In the genomic region with DNA sequence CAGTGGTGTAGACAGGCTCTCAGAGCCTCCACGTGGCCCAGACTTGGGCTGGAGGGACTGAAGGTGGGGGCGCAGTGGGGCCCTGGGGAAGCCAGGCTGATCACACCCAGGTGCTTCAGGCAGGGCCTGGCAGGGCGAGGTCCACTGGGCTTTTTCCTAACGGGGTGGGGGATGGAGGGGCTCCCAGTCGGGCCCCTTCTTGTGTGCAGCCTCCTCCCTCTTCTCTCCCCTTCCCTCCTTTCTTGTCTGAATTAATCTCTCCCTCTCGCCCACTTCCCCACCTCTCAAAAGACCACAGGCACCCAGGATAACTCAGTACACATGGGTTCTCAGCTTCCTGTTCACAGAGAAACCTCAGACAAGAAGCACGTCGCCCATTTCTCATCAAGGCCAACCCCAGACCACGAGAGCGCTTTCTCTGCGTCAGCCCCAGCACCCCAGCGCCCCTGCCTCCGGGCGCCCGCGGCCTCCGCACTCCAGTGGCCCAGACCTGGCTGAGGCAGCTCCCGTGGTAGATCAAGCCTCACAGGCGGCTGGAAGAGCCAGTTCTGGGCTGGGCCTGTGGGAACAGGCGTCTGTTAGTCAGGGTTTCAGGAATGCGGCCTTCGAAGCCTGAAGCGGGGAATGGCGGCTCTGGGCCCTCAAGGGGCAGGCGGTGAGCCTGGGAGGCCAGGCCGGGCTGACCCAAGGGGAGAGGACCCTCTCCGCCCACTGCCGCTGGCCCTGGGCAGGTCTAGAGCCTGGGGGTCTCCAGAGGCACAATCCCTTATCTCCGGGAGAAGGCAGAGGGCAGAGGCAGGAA, we compare ENCODE assay signal across 1 cellular context.
TF ChIP-seq lines count a peak whose summit lies in the region.

No MANE protein-coding gene starts in this region.

TF ChIP-seq in HepG2, 621 proteins besides CTCF, POLR2A, EP300 and RAD21 (continued from another document):
- TF ChIP-seq, protein P1, sequence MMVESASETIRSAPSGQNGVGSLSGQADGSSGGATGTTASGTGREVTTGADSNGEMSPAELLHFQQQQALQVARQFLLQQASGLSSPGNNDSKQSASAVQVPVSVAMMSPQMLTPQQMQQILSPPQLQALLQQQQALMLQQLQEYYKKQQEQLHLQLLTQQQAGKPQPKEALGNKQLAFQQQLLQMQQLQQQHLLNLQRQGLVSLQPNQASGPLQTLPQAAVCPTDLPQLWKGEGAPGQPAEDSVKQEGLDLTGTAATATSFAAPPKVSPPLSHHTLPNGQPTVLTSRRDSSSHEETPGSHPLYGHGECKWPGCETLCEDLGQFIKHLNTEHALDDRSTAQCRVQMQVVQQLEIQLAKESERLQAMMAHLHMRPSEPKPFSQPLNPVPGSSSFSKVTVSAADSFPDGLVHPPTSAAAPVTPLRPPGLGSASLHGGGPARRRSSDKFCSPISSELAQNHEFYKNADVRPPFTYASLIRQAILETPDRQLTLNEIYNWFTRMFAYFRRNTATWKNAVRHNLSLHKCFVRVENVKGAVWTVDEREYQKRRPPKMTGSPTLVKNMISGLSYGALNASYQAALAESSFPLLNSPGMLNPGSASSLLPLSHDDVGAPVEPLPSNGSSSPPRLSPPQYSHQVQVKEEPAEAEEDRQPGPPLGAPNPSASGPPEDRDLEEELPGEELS (CRISPR knock-in tag; IDR thresholded peaks at IDR 0.05): 0 out of 2 replicates have a peak, but pooled peaks have one; percentile 16
- TF ChIP-seq, protein P2, sequence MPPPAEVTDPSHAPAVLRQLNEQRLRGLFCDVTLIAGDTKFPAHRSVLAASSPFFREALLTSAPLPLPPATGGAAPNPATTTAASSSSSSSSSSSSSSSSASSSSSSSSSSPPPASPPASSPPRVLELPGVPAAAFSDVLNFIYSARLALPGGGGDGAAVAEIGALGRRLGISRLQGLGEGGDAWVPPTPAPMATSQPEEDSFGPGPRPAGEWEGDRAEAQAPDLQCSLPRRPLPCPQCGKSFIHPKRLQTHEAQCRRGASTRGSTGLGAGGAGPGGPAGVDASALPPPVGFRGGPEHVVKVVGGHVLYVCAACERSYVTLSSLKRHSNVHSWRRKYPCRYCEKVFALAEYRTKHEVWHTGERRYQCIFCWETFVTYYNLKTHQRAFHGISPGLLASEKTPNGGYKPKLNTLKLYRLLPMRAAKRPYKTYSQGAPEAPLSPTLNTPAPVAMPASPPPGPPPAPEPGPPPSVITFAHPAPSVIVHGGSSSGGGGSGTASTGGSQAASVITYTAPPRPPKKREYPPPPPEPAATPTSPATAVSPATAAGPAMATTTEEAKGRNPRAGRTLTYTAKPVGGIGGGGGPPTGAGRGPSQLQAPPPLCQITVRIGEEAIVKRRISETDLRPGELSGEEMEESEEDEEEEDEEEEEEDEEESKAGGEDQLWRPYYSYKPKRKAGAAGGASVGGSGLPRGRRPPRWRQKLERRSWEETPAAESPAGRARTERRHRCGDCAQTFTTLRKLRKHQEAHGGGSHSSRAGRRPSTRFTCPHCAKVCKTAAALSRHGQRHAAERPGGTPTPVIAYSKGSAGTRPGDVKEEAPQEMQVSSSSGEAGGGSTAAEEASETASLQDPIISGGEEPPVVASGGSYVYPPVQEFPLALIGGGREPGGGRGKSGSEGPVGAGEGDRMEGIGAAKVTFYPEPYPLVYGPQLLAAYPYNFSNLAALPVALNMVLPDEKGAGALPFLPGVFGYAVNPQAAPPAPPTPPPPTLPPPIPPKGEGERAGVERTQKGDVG (CRISPR knock-in tag; IDR thresholded peaks at IDR 0.05; ENCODE audit: borderline replicate concordance): peak; percentile 72; the same call in 1 of the 2 replicates
- TF ChIP-seq KDM5B (CRISPR knock-in tag; IDR thresholded peaks at IDR 0.05; ENCODE audit: borderline replicate concordance): no peak
- TF ChIP-seq YY1 (IDR thresholded peaks at IDR 0.05; ENCODE audit: insufficient read depth, insufficient replicate concordance, low read depth, low read length): peak; percentile 51
TF ChIP-seq in HepG2: peak in this region for 40.
